8 cellular contexts compared by ENCODE assay signal in the genomic region with DNA sequence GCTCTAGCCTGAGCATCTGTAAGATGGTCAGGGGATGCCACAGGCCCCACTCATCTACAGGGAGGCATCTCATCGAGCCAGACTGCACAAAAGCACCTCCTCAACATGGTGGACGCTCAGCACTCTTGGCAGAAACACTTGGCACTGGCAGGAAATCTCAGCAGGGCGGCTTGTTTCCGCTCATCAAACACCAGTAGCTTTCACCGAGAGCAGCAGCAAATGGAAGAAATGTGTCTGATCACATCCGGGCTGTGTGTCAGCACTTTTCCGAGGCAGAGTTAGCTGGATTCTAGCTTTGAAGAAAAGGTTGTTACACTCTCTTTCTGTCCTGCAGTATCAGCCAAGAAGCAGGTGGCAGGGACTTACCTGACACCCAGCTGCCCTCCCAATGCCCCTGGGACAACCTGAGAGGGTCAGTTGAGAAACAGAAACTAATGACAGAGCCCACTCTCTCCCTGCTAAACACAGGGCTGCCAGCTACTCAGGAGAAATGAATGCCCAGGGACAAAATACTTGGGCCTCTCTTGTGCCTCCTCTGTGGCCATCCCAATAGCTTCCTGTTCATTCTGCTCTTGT.
DNase-seq lines count a peak whose midpoint lies in the region; ATAC-seq, FAIRE-seq and TF ChIP-seq lines count a peak whose summit lies in the region.

No MANE protein-coding gene starts in this region.

- WGBS in hepatocyte (ENCODE audit: low lambda C conversion rate, missing lambda C conversion rate) = 86% methylated on average over 7 of the region's 7 CpGs

- H3K4me1 Mint-ChIP-seq in CD4-positive, CD25-positive, alpha-beta regulatory T cell = peaks cover 0 to 2% (median 0%) of the 10 kb centered on the region in 4 donors
- peaks cover 38% of the 10 kb centered on the region for H3K4me1 Mint-ChIP-seq in glutamatergic neuron (ENCODE audit: low read depth, unreplicated experiment)

- peak; percentile 43 to 72 for ATAC-seq in CD4-positive, CD25-positive, alpha-beta regulatory T cell (ENCODE audit: low read depth in 2 of 2)
- ATAC-seq in HG03460 (IDR thresholded peaks at IDR 0.05; ENCODE audit: unreplicated experiment) = no peak

- no peaks in the 10 kb centered on the region for H3K27me3 ChIP-seq in CD4-positive, CD25-positive, alpha-beta regulatory T cell (ENCODE audit: control insufficient read depth, insufficient read depth, low read length)
- no peaks in the 10 kb centered on the region for H3K27me3 ChIP-seq in hepatocyte
- H3K27me3 ChIP-seq in vagina = no peaks in the 10 kb centered on the region

- H3K36me3 Mint-ChIP-seq in CD4-positive, CD25-positive, alpha-beta regulatory T cell = no peaks in the 10 kb centered on the region
- H3K36me3 Mint-ChIP-seq in glutamatergic neuron (ENCODE audit: unreplicated experiment) = peaks cover 4% of the 10 kb centered on the region

- no peaks in the 10 kb centered on the region for H3K9me2 ChIP-seq in hepatocyte (replicated peaks; ENCODE audit: insufficient read depth)

- no peaks in the 10 kb centered on the region for H3K4me1 ChIP-seq in CD4-positive, CD25-positive, alpha-beta regulatory T cell (ENCODE audit: control insufficient read depth, insufficient read depth, low read length, poor library complexity, severe bottlenecking)
- H3K4me1 ChIP-seq in hepatocyte (ENCODE audit: insufficient read depth) (peaks cover 13% of the 10 kb centered on the region), vagina (no peaks in the 10 kb centered on the region)

- FAIRE-seq in D721Med (lab: Jason Lieb, UNC) = no peak

- no peaks in the 10 kb centered on the region for H3K27me3 Mint-ChIP-seq in CD4-positive, CD25-positive, alpha-beta regulatory T cell
- peaks cover 10% of the 10 kb centered on the region for H3K27me3 Mint-ChIP-seq in glutamatergic neuron (ENCODE audit: unreplicated experiment)

- no peaks in the 10 kb centered on the region for H3K9me3 ChIP-seq in CD4-positive, CD25-positive, alpha-beta regulatory T cell (ENCODE audit: control insufficient read depth in 2 of 2, low read length in 2 of 2)
- no peaks in the 10 kb centered on the region for H3K9me3 ChIP-seq in hepatocyte (ENCODE audit: low read depth)
- no peaks in the 10 kb centered on the region for H3K9me3 ChIP-seq in vagina

- H3K4me3 ChIP-seq in CD4-positive, CD25-positive, alpha-beta regulatory T cell (ENCODE audit: low read depth, low read length) = no peak overlapping the region
- H3K4me3 ChIP-seq in hepatocyte (no peak overlapping the region), vagina (no peak overlapping the region)

- no peak overlapping the region for H3K4me2 ChIP-seq in hepatocyte

- TF ChIP-seq POLR2A in vagina (IDR thresholded peaks at IDR 0.05) = no peak

- no peaks in the 10 kb centered on the region for H3K36me3 ChIP-seq in CD4-positive, CD25-positive, alpha-beta regulatory T cell (ENCODE audit: control insufficient read depth, insufficient read depth, low read length)
- H3K36me3 ChIP-seq in hepatocyte (replicated peaks; ENCODE audit: insufficient read depth, low read depth) (no peaks in the 10 kb centered on the region), vagina (no peaks in the 10 kb centered on the region)

- peak overlapping the region in 2 of 3 donors; percentile 52 to 54 for H3K27ac Mint-ChIP-seq in CD4-positive, CD25-positive, alpha-beta regulatory T cell
- H3K27ac Mint-ChIP-seq in glutamatergic neuron (ENCODE audit: unreplicated experiment) = peak overlapping the region; percentile 8

- TF ChIP-seq CTCF in glutamatergic neuron (IDR thresholded peaks at IDR 0.05; ENCODE audit: partially characterized antibody, unreplicated experiment) (no peak), D721Med (IDR thresholded peaks at IDR 0.05; ENCODE audit: insufficient read depth, missing control alignments) (no peak), hepatocyte (IDR thresholded peaks at IDR 0.05; ENCODE audit: poor library complexity) (no peak), vagina (IDR thresholded peaks at IDR 0.05) (no peak)

- no peak overlapping the region for H3K27ac ChIP-seq in CD4-positive, CD25-positive, alpha-beta regulatory T cell (ENCODE audit: insufficient read depth, low read length, poor library complexity, severe bottlenecking)
- H3K27ac ChIP-seq in hepatocyte (no peak overlapping the region), vagina (no peak overlapping the region)

- no peak overlapping the region for H2AFZ ChIP-seq in hepatocyte

- H3K79me2 ChIP-seq in hepatocyte = no peaks in the 10 kb centered on the region

- peak in 2 of 3 donors; percentile 40 to 66 for DNase-seq in CD4-positive, CD25-positive, alpha-beta regulatory T cell
- peak; percentile 65 to 93 for DNase-seq in NCI-H2081 (lab: John Stamatoyannopoulos, UW)
- DNase-seq in activated T-cell treated with anti-CD3 and anti-CD28 coated beads, Interleukin-2, amount 50 U/mL, for 1 hour = peak; percentile 21
- no peak for DNase-seq in glutamatergic neuron
- DNase-seq in D721Med (ENCODE audit: insufficient read length, low spot score) = no peak
- DNase-seq in hepatocyte (ENCODE audit: low spot score) = no peak
- DNase-seq in vagina (ENCODE audit: extremely low spot score in 2 of 2) = no peak

- intact Hi-C loops in vagina (cut with DNase I) = no loop called here

- no peaks in the 10 kb centered on the region for H3K9me3 Mint-ChIP-seq in CD4-positive, CD25-positive, alpha-beta regulatory T cell
- H3K9me3 Mint-ChIP-seq in glutamatergic neuron (ENCODE audit: unreplicated experiment) = peaks cover 7% of the 10 kb centered on the region

- no peak overlapping the region for H3K4me3 Mint-ChIP-seq in CD4-positive, CD25-positive, alpha-beta regulatory T cell
- H3K4me3 Mint-ChIP-seq in glutamatergic neuron (ENCODE audit: unreplicated experiment) = no peak overlapping the region

- no peaks in the 10 kb centered on the region for H4K20me1 ChIP-seq in hepatocyte (ENCODE audit: insufficient read depth, poor library complexity, severe bottlenecking)

Comparison
In these comparisons a context has a peak if more than half of its experiments do, and no peak if none do; other contexts are left out.
1. DNase-seq: peak in CD4-positive, CD25-positive, alpha-beta regulatory T cell (2 of 3), NCI-H2081 (2 of 2) and activated T-cell treated with anti-CD3 and anti-CD28 coated beads, Interleukin-2, amount 50 U/mL, for 1 hour (single experiment); none in glutamatergic neuron (single experiment), D721Med (single experiment), hepatocyte (single experiment) and vagina (0 of 2).